ENCODE assay signal across 1 cellular context in the genomic region with DNA sequence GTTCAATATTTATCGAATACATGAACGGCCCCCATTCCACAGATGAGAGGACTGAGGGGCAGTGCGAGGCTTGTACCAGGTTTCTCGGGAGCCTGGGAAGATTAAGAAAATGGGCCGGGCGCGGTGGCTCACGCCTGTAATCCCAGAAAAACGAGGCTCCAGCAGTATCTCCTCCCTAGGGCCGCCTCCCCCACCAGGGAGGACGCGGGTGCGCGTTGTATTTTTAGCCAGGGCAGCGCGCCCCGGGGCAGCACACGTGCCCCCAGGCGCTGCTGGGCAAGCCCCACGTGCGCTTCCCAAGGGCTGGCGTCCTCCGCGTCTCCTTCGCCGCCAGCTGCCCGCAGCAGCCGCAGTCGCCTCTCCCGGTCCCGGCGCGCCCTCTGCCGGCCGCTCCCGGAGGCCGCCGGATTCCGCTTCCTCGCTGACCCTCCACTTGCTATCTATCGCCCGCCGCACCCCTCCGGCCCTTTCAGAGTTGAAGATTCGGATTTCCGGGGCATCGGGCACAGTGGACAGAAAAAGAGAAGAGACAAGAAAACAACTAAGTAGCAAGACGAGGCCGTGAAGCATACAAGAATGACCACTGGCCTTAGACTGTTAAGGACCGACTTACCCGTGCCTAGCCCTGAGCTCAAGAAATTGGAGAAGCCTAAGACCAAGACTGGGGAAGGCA.
A peak's percentile ranks its signal among the peaks of the same experiment; 100 is the strongest.
TF ChIP-seq lines count a peak whose summit lies in the region.

No MANE protein-coding gene starts in this region.

TF ChIP-seq in GM12878, 131 proteins besides CTCF, POLR2A, EP300 and RAD21 (continued from another document and continues in another):
- TF ChIP-seq, protein P1, sequence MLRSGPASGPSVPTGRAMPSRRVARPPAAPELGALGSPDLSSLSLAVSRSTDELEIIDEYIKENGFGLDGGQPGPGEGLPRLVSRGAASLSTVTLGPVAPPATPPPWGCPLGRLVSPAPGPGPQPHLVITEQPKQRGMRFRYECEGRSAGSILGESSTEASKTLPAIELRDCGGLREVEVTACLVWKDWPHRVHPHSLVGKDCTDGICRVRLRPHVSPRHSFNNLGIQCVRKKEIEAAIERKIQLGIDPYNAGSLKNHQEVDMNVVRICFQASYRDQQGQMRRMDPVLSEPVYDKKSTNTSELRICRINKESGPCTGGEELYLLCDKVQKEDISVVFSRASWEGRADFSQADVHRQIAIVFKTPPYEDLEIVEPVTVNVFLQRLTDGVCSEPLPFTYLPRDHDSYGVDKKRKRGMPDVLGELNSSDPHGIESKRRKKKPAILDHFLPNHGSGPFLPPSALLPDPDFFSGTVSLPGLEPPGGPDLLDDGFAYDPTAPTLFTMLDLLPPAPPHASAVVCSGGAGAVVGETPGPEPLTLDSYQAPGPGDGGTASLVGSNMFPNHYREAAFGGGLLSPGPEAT (IDR thresholded peaks at IDR 0.05; ENCODE audit: low read depth) = no peak
- TF ChIP-seq, protein P2, sequence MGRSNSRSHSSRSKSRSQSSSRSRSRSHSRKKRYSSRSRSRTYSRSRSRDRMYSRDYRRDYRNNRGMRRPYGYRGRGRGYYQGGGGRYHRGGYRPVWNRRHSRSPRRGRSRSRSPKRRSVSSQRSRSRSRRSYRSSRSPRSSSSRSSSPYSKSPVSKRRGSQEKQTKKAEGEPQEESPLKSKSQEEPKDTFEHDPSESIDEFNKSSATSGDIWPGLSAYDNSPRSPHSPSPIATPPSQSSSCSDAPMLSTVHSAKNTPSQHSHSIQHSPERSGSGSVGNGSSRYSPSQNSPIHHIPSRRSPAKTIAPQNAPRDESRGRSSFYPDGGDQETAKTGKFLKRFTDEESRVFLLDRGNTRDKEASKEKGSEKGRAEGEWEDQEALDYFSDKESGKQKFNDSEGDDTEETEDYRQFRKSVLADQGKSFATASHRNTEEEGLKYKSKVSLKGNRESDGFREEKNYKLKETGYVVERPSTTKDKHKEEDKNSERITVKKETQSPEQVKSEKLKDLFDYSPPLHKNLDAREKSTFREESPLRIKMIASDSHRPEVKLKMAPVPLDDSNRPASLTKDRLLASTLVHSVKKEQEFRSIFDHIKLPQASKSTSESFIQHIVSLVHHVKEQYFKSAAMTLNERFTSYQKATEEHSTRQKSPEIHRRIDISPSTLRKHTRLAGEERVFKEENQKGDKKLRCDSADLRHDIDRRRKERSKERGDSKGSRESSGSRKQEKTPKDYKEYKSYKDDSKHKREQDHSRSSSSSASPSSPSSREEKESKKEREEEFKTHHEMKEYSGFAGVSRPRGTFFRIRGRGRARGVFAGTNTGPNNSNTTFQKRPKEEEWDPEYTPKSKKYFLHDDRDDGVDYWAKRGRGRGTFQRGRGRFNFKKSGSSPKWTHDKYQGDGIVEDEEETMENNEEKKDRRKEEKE (IDR thresholded peaks at IDR 0.05) = no peak
- TF ChIP-seq ZNF207 (IDR thresholded peaks at IDR 0.05; ENCODE audit: borderline replicate concordance) (no peak), PAX8 (IDR thresholded peaks at IDR 0.05) (no peak), CHD2 (IDR thresholded peaks at IDR 0.05; ENCODE audit: borderline replicate concordance, low read depth, low read length) (no peak), EZH2 (IDR thresholded peaks at IDR 0.05; ENCODE audit: borderline replicate concordance, control insufficient read depth, low read depth, low read length) (no peak), HDAC6 (IDR thresholded peaks at IDR 0.05; ENCODE audit: unreplicated experiment) (no peak), MYC (IDR thresholded peaks at IDR 0.05; ENCODE audit: insufficient read depth, insufficient read length, insufficient replicate concordance, low read length, severe bottlenecking) (peak; percentile 34), EED (IDR thresholded peaks at IDR 0.05; ENCODE audit: low read depth) (peak; percentile 40; the same call in 1 of the 2 replicates), RBBP5 (conservative IDR thresholded peaks at IDR 0.05) (no peak), PML (IDR thresholded peaks at IDR 0.05; ENCODE audit: low read length) (no peak), BRCA1 (IDR thresholded peaks at IDR 0.05; ENCODE audit: low read depth, low read length) (no peak), DPF2 (IDR thresholded peaks at IDR 0.05) (0 out of 2 replicates have a peak, but pooled peaks have one; percentile 24), CHD1 (IDR thresholded peaks at IDR 0.05; ENCODE audit: low read depth, low read length) (no peak), MTA2 (IDR thresholded peaks at IDR 0.05; ENCODE audit: low read depth) (no peak), SRF (IDR thresholded peaks at IDR 0.05; ENCODE audit: low read depth in 2 of 2, low read length in 2 of 2) (no peak), STAT3 (IDR thresholded peaks at IDR 0.05; ENCODE audit: low read depth, low read length) (no peak), NR2C2 (IDR thresholded peaks at IDR 0.05; ENCODE audit: borderline replicate concordance, control insufficient read depth, insufficient read length, low read depth) (no peak), BACH1 (IDR thresholded peaks at IDR 0.05; ENCODE audit: borderline replicate concordance) (peak; percentile 35; the same call in 1 of the 2 replicates), SMAD5 (IDR thresholded peaks at IDR 0.05; ENCODE audit: low read depth) (no peak), LARP7 (IDR thresholded peaks at IDR 0.05) (peak; percentile 74; the same call in 1 of the 2 replicates), HDAC2 (IDR thresholded peaks at IDR 0.05) (no peak), GATAD2B (conservative IDR thresholded peaks at IDR 0.05; ENCODE audit: low read depth) (no peak; the same call in none of the 2 replicates), SMC3 (IDR thresholded peaks at IDR 0.05; ENCODE audit: borderline replicate concordance, low read length) (peak; percentile 93), FOXM1 (IDR thresholded peaks at IDR 0.05; ENCODE audit: low read depth, low read length) (no peak), NRF1 (conservative IDR thresholded peaks at IDR 0.05; ENCODE audit: low read depth, low read length) (no peak), CBX3 (IDR thresholded peaks at IDR 0.05; ENCODE audit: borderline replicate concordance, low read depth) (no peak), WRNIP1 (IDR thresholded peaks at IDR 0.05; ENCODE audit: borderline replicate concordance, low read depth, low read length) (no peak), MEF2A (IDR thresholded peaks at IDR 0.05; ENCODE audit: insufficient read depth, low read depth, low read length) (no peak), ASH2L (IDR thresholded peaks at IDR 0.05; ENCODE audit: borderline replicate concordance, low read depth) (no peak), ESRRA (IDR thresholded peaks at IDR 0.05; ENCODE audit: low read length) (no peak), SMAD1 (IDR thresholded peaks at IDR 0.05; ENCODE audit: low read depth, partially characterized antibody) (no peak), ZNF274 (IDR thresholded peaks at IDR 0.05; ENCODE audit: insufficient read depth, insufficient read length) (no peak), TARDBP (IDR thresholded peaks at IDR 0.05; ENCODE audit: borderline replicate concordance) (no peak), CBFB (IDR thresholded peaks at IDR 0.05; ENCODE audit: low read depth) (peak; percentile 39; the same call in 1 of the 2 replicates), STAT1 (conservative IDR thresholded peaks at IDR 0.05) (peak; percentile 49; the same call in 1 of the 2 replicates), TAF1 (IDR thresholded peaks at IDR 0.05; ENCODE audit: borderline replicate concordance, low read depth, low read length) (no peak)
- TF ChIP-seq, protein P3, sequence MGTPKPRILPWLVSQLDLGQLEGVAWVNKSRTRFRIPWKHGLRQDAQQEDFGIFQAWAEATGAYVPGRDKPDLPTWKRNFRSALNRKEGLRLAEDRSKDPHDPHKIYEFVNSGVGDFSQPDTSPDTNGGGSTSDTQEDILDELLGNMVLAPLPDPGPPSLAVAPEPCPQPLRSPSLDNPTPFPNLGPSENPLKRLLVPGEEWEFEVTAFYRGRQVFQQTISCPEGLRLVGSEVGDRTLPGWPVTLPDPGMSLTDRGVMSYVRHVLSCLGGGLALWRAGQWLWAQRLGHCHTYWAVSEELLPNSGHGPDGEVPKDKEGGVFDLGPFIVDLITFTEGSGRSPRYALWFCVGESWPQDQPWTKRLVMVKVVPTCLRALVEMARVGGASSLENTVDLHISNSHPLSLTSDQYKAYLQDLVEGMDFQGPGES (IDR thresholded peaks at IDR 0.05) = no peak
- TF ChIP-seq, protein P4, sequence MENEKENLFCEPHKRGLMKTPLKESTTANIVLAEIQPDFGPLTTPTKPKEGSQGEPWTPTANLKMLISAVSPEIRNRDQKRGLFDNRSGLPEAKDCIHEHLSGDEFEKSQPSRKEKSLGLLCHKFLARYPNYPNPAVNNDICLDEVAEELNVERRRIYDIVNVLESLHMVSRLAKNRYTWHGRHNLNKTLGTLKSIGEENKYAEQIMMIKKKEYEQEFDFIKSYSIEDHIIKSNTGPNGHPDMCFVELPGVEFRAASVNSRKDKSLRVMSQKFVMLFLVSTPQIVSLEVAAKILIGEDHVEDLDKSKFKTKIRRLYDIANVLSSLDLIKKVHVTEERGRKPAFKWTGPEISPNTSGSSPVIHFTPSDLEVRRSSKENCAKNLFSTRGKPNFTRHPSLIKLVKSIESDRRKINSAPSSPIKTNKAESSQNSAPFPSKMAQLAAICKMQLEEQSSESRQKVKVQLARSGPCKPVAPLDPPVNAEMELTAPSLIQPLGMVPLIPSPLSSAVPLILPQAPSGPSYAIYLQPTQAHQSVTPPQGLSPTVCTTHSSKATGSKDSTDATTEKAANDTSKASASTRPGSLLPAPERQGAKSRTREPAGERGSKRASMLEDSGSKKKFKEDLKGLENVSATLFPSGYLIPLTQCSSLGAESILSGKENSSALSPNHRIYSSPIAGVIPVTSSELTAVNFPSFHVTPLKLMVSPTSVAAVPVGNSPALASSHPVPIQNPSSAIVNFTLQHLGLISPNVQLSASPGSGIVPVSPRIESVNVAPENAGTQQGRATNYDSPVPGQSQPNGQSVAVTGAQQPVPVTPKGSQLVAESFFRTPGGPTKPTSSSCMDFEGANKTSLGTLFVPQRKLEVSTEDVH (IDR thresholded peaks at IDR 0.05; ENCODE audit: low read depth, partially characterized antibody) = no peak
- TF ChIP-seq, protein P5, sequence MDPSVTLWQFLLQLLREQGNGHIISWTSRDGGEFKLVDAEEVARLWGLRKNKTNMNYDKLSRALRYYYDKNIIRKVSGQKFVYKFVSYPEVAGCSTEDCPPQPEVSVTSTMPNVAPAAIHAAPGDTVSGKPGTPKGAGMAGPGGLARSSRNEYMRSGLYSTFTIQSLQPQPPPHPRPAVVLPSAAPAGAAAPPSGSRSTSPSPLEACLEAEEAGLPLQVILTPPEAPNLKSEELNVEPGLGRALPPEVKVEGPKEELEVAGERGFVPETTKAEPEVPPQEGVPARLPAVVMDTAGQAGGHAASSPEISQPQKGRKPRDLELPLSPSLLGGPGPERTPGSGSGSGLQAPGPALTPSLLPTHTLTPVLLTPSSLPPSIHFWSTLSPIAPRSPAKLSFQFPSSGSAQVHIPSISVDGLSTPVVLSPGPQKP (IDR thresholded peaks at IDR 0.05; ENCODE audit: low read depth, low read length) = no peak
- TF ChIP-seq, protein P6, sequence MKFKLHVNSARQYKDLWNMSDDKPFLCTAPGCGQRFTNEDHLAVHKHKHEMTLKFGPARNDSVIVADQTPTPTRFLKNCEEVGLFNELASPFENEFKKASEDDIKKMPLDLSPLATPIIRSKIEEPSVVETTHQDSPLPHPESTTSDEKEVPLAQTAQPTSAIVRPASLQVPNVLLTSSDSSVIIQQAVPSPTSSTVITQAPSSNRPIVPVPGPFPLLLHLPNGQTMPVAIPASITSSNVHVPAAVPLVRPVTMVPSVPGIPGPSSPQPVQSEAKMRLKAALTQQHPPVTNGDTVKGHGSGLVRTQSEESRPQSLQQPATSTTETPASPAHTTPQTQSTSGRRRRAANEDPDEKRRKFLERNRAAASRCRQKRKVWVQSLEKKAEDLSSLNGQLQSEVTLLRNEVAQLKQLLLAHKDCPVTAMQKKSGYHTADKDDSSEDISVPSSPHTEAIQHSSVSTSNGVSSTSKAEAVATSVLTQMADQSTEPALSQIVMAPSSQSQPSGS (IDR thresholded peaks at IDR 0.05; ENCODE audit: low read length) = no peak
- TF ChIP-seq, protein P7, sequence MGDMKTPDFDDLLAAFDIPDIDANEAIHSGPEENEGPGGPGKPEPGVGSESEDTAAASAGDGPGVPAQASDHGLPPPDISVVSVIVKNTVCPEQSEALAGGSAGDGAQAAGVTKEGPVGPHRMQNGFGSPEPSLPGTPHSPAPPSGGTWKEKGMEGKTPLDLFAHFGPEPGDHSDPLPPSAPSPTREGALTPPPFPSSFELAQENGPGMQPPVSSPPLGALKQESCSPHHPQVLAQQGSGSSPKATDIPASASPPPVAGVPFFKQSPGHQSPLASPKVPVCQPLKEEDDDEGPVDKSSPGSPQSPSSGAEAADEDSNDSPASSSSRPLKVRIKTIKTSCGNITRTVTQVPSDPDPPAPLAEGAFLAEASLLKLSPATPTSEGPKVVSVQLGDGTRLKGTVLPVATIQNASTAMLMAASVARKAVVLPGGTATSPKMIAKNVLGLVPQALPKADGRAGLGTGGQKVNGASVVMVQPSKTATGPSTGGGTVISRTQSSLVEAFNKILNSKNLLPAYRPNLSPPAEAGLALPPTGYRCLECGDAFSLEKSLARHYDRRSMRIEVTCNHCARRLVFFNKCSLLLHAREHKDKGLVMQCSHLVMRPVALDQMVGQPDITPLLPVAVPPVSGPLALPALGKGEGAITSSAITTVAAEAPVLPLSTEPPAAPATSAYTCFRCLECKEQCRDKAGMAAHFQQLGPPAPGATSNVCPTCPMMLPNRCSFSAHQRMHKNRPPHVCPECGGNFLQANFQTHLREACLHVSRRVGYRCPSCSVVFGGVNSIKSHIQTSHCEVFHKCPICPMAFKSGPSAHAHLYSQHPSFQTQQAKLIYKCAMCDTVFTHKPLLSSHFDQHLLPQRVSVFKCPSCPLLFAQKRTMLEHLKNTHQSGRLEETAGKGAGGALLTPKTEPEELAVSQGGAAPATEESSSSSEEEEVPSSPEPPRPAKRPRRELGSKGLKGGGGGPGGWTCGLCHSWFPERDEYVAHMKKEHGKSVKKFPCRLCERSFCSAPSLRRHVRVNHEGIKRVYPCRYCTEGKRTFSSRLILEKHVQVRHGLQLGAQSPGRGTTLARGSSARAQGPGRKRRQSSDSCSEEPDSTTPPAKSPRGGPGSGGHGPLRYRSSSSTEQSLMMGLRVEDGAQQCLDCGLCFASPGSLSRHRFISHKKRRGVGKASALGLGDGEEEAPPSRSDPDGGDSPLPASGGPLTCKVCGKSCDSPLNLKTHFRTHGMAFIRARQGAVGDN (IDR thresholded peaks at IDR 0.05) = no peak
- TF ChIP-seq, protein P8, sequence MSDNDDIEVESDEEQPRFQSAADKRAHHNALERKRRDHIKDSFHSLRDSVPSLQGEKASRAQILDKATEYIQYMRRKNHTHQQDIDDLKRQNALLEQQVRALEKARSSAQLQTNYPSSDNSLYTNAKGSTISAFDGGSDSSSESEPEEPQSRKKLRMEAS (IDR thresholded peaks at IDR 0.05; ENCODE audit: low read depth, low read length) = peak; percentile 47; the same call in 1 of the 2 replicates
- TF ChIP-seq, protein P9, sequence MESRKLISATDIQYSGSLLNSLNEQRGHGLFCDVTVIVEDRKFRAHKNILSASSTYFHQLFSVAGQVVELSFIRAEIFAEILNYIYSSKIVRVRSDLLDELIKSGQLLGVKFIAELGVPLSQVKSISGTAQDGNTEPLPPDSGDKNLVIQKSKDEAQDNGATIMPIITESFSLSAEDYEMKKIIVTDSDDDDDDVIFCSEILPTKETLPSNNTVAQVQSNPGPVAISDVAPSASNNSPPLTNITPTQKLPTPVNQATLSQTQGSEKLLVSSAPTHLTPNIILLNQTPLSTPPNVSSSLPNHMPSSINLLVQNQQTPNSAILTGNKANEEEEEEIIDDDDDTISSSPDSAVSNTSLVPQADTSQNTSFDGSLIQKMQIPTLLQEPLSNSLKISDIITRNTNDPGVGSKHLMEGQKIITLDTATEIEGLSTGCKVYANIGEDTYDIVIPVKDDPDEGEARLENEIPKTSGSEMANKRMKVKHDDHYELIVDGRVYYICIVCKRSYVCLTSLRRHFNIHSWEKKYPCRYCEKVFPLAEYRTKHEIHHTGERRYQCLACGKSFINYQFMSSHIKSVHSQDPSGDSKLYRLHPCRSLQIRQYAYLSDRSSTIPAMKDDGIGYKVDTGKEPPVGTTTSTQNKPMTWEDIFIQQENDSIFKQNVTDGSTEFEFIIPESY (IDR thresholded peaks at IDR 0.05) = no peak
